In genomic region chrX:121781991-121782390, GRCh38 we compare ENCODE assay signal across 28 cellular contexts.
"Had no signal": no experiment of that assay in that cellular context is flagged by ENCODE, and none has a peak within 500 bp of the region (broad histone marks: within the 10 kb centered on the region; RNA-seq: fewer than 3 reads in every experiment).

No MANE protein-coding gene starts in this region.

- H3K4me3 ChIP-seq: colonic mucosa, esophagus squamous epithelium, gastroesophageal sphincter, heart left ventricle, hepatocyte, neural progenitor cell, prostate gland, right atrium auricular region, smooth muscle cell, suprapubic skin, thyroid gland, vagina had no signal

- H3K27me3 ChIP-seq: colonic mucosa, esophagus squamous epithelium, gastroesophageal sphincter, heart left ventricle, hepatocyte, neural progenitor cell, right atrium auricular region, suprapubic skin, thyroid gland, vagina had no signal

- H3K9me3 ChIP-seq: colonic mucosa, esophagus squamous epithelium, gastroesophageal sphincter, heart left ventricle, prostate gland, right atrium auricular region, suprapubic skin, thyroid gland, vagina had no signal

- ATAC-seq: gastroesophageal sphincter; heart left ventricle; left lobe of liver; naive thymus-derived CD4-positive, alpha-beta T cell; sciatic nerve; stimulated activated naive CD8-positive, alpha-beta T cell treated with anti-CD3 and anti-CD28 coated beads, Interleukin-15, amount 100 ng/mL, for 72 hours had no signal

- H3K36me3 ChIP-seq: colonic mucosa, esophagus squamous epithelium, gastroesophageal sphincter, heart left ventricle, neural progenitor cell, prostate gland, right atrium auricular region, suprapubic skin, thyroid gland, vagina had no signal

- DNase-seq: colonic mucosa; effector CD8-positive, alpha-beta T cell; endodermal cell; esophagus squamous epithelium; heart left ventricle; kidney; mesendoderm; midbrain; naive thymus-derived CD4-positive, alpha-beta T cell; stimulated activated CD4-positive, alpha-beta T cell treated with anti-CD3 and anti-CD28 coated beads, Interleukin-12 subunit alpha, Interleukin-12 subunit beta, amount 100 ng/mL, for 4 hours; stimulated activated CD4-positive, alpha-beta T cell treated with anti-CD3 and anti-CD28 coated beads, Interleukin-1b, Interleukin-23, amount 100 ng/mL, for 48 hours; stimulated activated CD4-positive, alpha-beta T cell treated with anti-CD3 and anti-CD28 coated beads, Interleukin-4, amount 100 ng/mL, for 1 hour; stimulated activated CD8-positive, alpha-beta memory T cell treated with anti-CD3 and anti-CD28 coated beads, Interleukin-4, amount 100 ng/mL, for 48 hours; stimulated activated naive CD4-positive, alpha-beta T cell; stimulated activated naive CD8-positive, alpha-beta T cell treated with anti-CD3 and anti-CD28 coated beads, Interleukin-15, amount 100 ng/mL, for 72 hours; thyroid gland; trophoblast cell had no signal

- H3K27ac ChIP-seq: colonic mucosa, esophagus squamous epithelium, gastroesophageal sphincter, heart left ventricle, hepatocyte, neural progenitor cell, parathyroid adenoma, prostate gland, right atrium auricular region, suprapubic skin, thyroid gland, vagina had no signal

- H3K4me1 ChIP-seq: colonic mucosa, esophagus squamous epithelium, gastroesophageal sphincter, heart left ventricle, neural progenitor cell, parathyroid adenoma, prostate gland, right atrium auricular region, suprapubic skin, thyroid gland, vagina had no signal
